ENCODE assay signal across 10 cellular contexts in the genomic region with DNA sequence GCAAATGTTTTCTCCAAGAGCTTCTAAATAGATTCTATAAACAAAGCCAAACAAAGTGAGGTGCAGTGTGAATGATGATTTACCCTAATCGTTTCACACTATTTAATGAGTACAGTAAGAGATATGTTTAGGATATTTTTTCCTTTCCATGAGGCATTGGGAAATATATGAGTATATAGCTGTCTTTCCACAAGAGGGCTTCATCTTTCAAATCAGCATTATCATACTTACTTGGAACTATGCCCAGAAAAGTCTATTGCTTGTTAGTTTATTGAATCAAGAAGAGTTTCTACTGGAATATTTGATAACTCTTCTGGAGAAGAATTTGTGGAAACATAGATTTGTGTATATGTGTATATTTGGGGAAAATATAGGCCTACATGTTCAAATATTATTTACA.
A peak's percentile ranks its signal among the peaks of the same experiment; 100 is the strongest.
DNase-seq lines count a peak whose midpoint lies in the region; ATAC-seq lines count a peak whose summit lies in the region.
"Had no signal": no experiment of that assay in that cellular context is flagged by ENCODE, and none has a peak within 500 bp of the region (broad histone marks: within the 10 kb centered on the region; RNA-seq: fewer than 3 reads in every experiment).

No MANE protein-coding gene starts in this region.

- in situ Hi-C loops in SK-MEL-5 (cut with HindIII; ENCODE audit: low pct_unique_long_range_greater_than_20kb, low sequenced_read_pairs): no loop called here

- peak; percentile 16 for DNase-seq in D341Med (ENCODE audit: low spot score)
- peak; percentile 64 for DNase-seq in MV-4-11 (lab: John Stamatoyannopoulos, UW)
- peak; percentile 48 for DNase-seq in SK-MEL-5 (ENCODE audit: low read depth, low spot score)
- peak; percentile 3 for DNase-seq in foreskin melanocyte
- no peak for DNase-seq in activated T-cell treated with anti-CD3 and anti-CD28 coated beads, Interleukin-2, amount 50 U/mL, for 48 hours
- DNase-seq in NCI-H82 treated with DMSO at 0.1 percent for 48 hours (lab: John Stamatoyannopoulos, UW; ENCODE audit: unreplicated experiment): no peak
- DNase-seq in GDM1 (lab: John Stamatoyannopoulos, UW): no peak
- DNase-seq: naive thymus-derived CD4-positive, alpha-beta T cell; T-helper 1 cell had no signal

- ATAC-seq in GM18511 (IDR thresholded peaks at IDR 0.05; ENCODE audit: unreplicated experiment): no peak
- ATAC-seq: naive thymus-derived CD4-positive, alpha-beta T cell had no signal

Comparison
In these comparisons a context has a peak if more than half of its experiments do, and no peak if none do; other contexts are left out.
1. DNase-seq: peak in D341Med (single experiment), MV-4-11 (single experiment), SK-MEL-5 (single experiment) and foreskin melanocyte (single experiment); none in activated T-cell treated with anti-CD3 and anti-CD28 coated beads, Interleukin-2, amount 50 U/mL, for 48 hours (0 of 2), NCI-H82 treated with DMSO at 0.1 percent for 48 hours (single experiment) and GDM1 (single experiment).